In genomic region chr19:21934593-21934992, GRCh38 we compare ENCODE assay signal across 25 cellular contexts.
"Had no signal": no experiment of that assay in that cellular context is flagged by ENCODE, and none has a peak within 500 bp of the region (broad histone marks: within the 10 kb centered on the region; RNA-seq: fewer than 3 reads in every experiment).

No MANE protein-coding gene starts in this region.

- H3K27ac ChIP-seq: colonic mucosa, epithelial cell of prostate, esophagus squamous epithelium, gastrocnemius medialis, heart right ventricle, left lung, lower lobe of right lung had no signal

- DNase-seq: colonic mucosa; cortex of kidney; effector CD8-positive, alpha-beta T cell; effector memory CD8-positive, alpha-beta T cell; endodermal cell; erythroblast; esophagus squamous epithelium; foreskin fibroblast; foreskin melanocyte; gastrocnemius medialis; glutamatergic neuron; head of caudate nucleus; heart right ventricle; hippocampal formation; left cardiac atrium; left lung; left ventricle myocardium superior; lower lobe of right lung; mesenchymal stem cell; mucosa of descending colon had no signal

- H3K36me3 ChIP-seq: colonic mucosa, esophagus squamous epithelium, gastrocnemius medialis, heart right ventricle, left lung, lower lobe of right lung had no signal

- H3K4me1 ChIP-seq: colonic mucosa, esophagus squamous epithelium, gastrocnemius medialis, heart right ventricle, left lung, lower lobe of right lung had no signal

- H3K27me3 ChIP-seq: colonic mucosa, esophagus squamous epithelium, gastrocnemius medialis, heart right ventricle, left lung had no signal

- H3K9me3 ChIP-seq: colonic mucosa, gastrocnemius medialis had no signal

- FAIRE-seq: endometrium, islet of Langerhans, keratinocyte had no signal

- ATAC-seq: effector memory CD8-positive, alpha-beta T cell; esophagus mucosa; gastrocnemius medialis; heart right ventricle; left cardiac atrium; left lung; left ventricle myocardium superior; lower lobe of right lung; mucosa of descending colon had no signal

- H3K4me3 ChIP-seq: colonic mucosa, esophagus squamous epithelium, gastrocnemius medialis, heart right ventricle, left lung, lower lobe of right lung, mucosa of descending colon had no signal
